ENCODE assay signal across 29 cellular contexts in the genomic region with DNA sequence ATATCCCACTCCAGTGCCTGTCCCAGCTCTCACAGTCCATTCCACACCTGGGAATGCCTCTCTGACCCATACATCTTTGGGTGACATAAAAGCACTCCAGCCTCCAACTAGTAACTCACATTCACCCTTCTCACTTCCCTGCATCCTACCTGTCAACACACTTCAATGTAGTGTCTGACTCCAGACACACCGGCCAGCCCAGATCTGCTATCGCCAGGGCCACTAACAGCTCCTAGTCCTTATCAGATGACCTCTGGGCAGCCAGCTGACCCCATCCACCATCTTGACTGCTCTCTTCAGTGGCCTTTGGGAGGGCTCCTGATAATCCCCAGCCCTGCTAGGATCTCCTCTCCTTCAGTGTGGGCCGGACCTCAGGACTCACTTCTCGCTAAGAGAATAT.
"Had no signal": no experiment of that assay in that cellular context is flagged by ENCODE, and none has a peak within 500 bp of the region (broad histone marks: within the 10 kb centered on the region; RNA-seq: fewer than 3 reads in every experiment).

No MANE protein-coding gene starts in this region.

- H3K9me3 ChIP-seq: esophagus squamous epithelium, heart right ventricle, left ventricle myocardium inferior, mucosa of descending colon, ovary, upper lobe of left lung, vagina had no signal

- H3K27me3 Mint-ChIP-seq: activated CD4-positive, alpha-beta memory T cell treated with anti-CD3 and anti-CD28 coated beads for 36 hours; activated naive CD4-positive, alpha-beta T cell treated with anti-CD3 and anti-CD28 coated beads, Interleukin-2, amount 10 ng/mL, durations not matched to agents 7 days and 5 days; central memory CD8-positive, alpha-beta T cell; natural killer cell treated with Interleukin-12 subunit alpha and Interleukin-12 subunit beta and Interleukin-15 and Interleukin-18, amount 100 ng/mL, for 72 hours; stimulated activated naive CD8-positive, alpha-beta T cell treated with anti-CD3 and anti-CD28 coated beads, Interleukin-15, Interleukin-2, amounts not matched to agents 100 ng/mL and 50 ng/mL, for 24 hours had no signal

- H3K4me3 Mint-ChIP-seq: activated CD4-positive, alpha-beta memory T cell treated with anti-CD3 and anti-CD28 coated beads for 36 hours; activated naive CD4-positive, alpha-beta T cell treated with anti-CD3 and anti-CD28 coated beads, Interleukin-2, amount 10 ng/mL, durations not matched to agents 7 days and 5 days; activated T-helper 1 cell treated with anti-CD3 and anti-CD28 coated beads, Interleukin-12 subunit alpha, Interleukin-12 subunit beta, Interleukin-2, Interleukin-4 antibody, amounts not matched to agents 30 ng/mL and 10 ng/mL and 1 ng/mL, durations not matched to agents 14 hours and 24 hours and 36 hours; central memory CD8-positive, alpha-beta T cell; natural killer cell treated with Interleukin-12 subunit alpha and Interleukin-12 subunit beta and Interleukin-15 and Interleukin-18, amount 100 ng/mL, for 72 hours; stimulated activated naive CD8-positive, alpha-beta T cell treated with anti-CD3 and anti-CD28 coated beads, Interleukin-15, Interleukin-2, amounts not matched to agents 100 ng/mL and 50 ng/mL, for 24 hours had no signal

- H3K36me3 ChIP-seq: left ventricle myocardium inferior, ovary, upper lobe of left lung, vagina had no signal

- H3K27ac Mint-ChIP-seq: activated CD4-positive, alpha-beta memory T cell treated with anti-CD3 and anti-CD28 coated beads for 36 hours; activated naive CD4-positive, alpha-beta T cell treated with anti-CD3 and anti-CD28 coated beads, Interleukin-2, amount 10 ng/mL, durations not matched to agents 7 days and 5 days; activated T-helper 1 cell treated with anti-CD3 and anti-CD28 coated beads, Interleukin-12 subunit alpha, Interleukin-12 subunit beta, Interleukin-2, Interleukin-4 antibody, amounts not matched to agents 30 ng/mL and 10 ng/mL and 1 ng/mL, durations not matched to agents 14 hours and 24 hours and 36 hours; natural killer cell treated with Interleukin-12 subunit alpha and Interleukin-12 subunit beta and Interleukin-15 and Interleukin-18, amount 100 ng/mL, for 72 hours; progenitor cell of endocrine pancreas; stimulated activated naive CD8-positive, alpha-beta T cell treated with anti-CD3 and anti-CD28 coated beads, Interleukin-15, Interleukin-2, amounts not matched to agents 100 ng/mL and 50 ng/mL, for 24 hours had no signal

- H3K27me3 ChIP-seq: esophagus squamous epithelium, heart right ventricle, ovary, upper lobe of left lung, vagina had no signal

- DNase-seq: activated CD4-positive, alpha-beta memory T cell treated with anti-CD3 and anti-CD28 coated beads for 36 hours; activated CD4-positive, alpha-beta T cell treated with anti-CD3 and anti-CD28 coated beads for 48 hours; activated CD8-positive, alpha-beta memory T cell treated with anti-CD3 and anti-CD28 coated beads, Interleukin-2, amount 50 U/mL, for 4 hours; activated gamma-delta T cell; activated naive CD4-positive, alpha-beta T cell treated with anti-CD3 and anti-CD28 coated beads, Interleukin-2, amount 10 ng/mL, durations not matched to agents 7 days and 5 days; activated T-cell treated with anti-CD3 and anti-CD28 coated beads, Interleukin-2, amount 50 U/mL, for 1 hour; amniotic stem cell; dermis blood vessel endothelial cell; effector CD4-positive, alpha-beta T cell; esophagus squamous epithelium; foreskin melanocyte; heart right ventricle; left ventricle myocardium inferior; mucosa of descending colon; ovary; stimulated activated CD4-positive, alpha-beta T cell treated with anti-CD3 and anti-CD28 coated beads, Interleukin-12 subunit alpha, Interleukin-12 subunit beta, amount 100 ng/mL, for 4 hours; stimulated activated CD4-positive, alpha-beta T cell treated with anti-CD3 and anti-CD28 coated beads, Interleukin-4, amount 100 ng/mL, for 1 hour; upper lobe of left lung; WERI-Rb-1 had no signal

- H3K27ac ChIP-seq: epithelial cell of prostate, esophagus squamous epithelium, heart right ventricle, left ventricle myocardium inferior, ovary, skin epidermis, upper lobe of left lung, vagina, WERI-Rb-1 had no signal

- ATAC-seq: activated CD4-positive, CD25-positive, alpha-beta regulatory T cell treated with anti-CD3 and anti-CD28 coated beads, Interleukin-2, amount 50 U/mL, for 24 hours; heart right ventricle; mucosa of descending colon; natural killer cell treated with Interleukin-12 subunit alpha and Interleukin-12 subunit beta and Interleukin-15 and Interleukin-18, amount 100 ng/mL, for 72 hours; sciatic nerve had no signal

- H3K4me3 ChIP-seq: esophagus squamous epithelium, heart right ventricle, left ventricle myocardium inferior, mucosa of descending colon, ovary, skin epidermis, upper lobe of left lung, vagina had no signal

- H3K9me3 Mint-ChIP-seq: activated CD4-positive, alpha-beta memory T cell treated with anti-CD3 and anti-CD28 coated beads for 36 hours; activated naive CD4-positive, alpha-beta T cell treated with anti-CD3 and anti-CD28 coated beads, Interleukin-2, amount 10 ng/mL, durations not matched to agents 7 days and 5 days; activated T-helper 1 cell treated with anti-CD3 and anti-CD28 coated beads, Interleukin-12 subunit alpha, Interleukin-12 subunit beta, Interleukin-2, Interleukin-4 antibody, amounts not matched to agents 30 ng/mL and 10 ng/mL and 1 ng/mL, durations not matched to agents 14 hours and 24 hours and 36 hours; central memory CD8-positive, alpha-beta T cell; natural killer cell treated with Interleukin-12 subunit alpha and Interleukin-12 subunit beta and Interleukin-15 and Interleukin-18, amount 100 ng/mL, for 72 hours; stimulated activated naive CD8-positive, alpha-beta T cell treated with anti-CD3 and anti-CD28 coated beads, Interleukin-15, Interleukin-2, amounts not matched to agents 100 ng/mL and 50 ng/mL, for 24 hours had no signal
